Comparison of ENCODE assay signal across 14 cellular contexts in the genomic region with DNA sequence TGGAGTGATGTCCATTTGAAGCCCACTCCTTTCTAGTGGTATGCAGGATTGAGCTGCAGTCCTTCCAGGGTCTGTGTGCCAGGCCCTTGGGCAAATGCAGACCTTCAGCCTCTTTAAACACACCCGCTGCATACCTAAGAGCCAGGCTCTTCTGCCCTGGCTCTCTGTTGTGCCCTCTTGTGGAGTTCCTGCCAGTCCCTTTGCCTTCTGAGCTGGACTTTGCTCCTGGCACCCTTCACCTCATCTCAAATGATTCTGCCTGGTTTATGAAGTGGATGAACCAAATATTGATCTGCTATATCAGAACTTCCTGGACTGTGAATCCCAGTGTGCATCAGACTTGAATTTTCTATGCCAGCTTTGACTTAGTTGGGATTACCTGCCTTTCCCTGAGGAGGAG.
DNase-seq lines count a peak whose midpoint lies in the region; ATAC-seq and TF ChIP-seq lines count a peak whose summit lies in the region.
"Had no signal": no experiment of that assay in that cellular context is flagged by ENCODE, and none has a peak within 500 bp of the region (broad histone marks: within the 10 kb centered on the region; RNA-seq: fewer than 3 reads in every experiment).

No MANE protein-coding gene starts in this region.

- H2BK120ac ChIP-seq in neuronal stem cell (ENCODE audit: low read depth, low read length) = no peak overlapping the region

- H3K4me1 ChIP-seq in neuronal stem cell (ENCODE audit: control insufficient read depth in 2 of 2, insufficient read depth in 1 of 2, low read depth in 1 of 2, low read length in 2 of 2) (peaks cover 0 to 5% of the 10 kb centered on the region in 2 donors), right atrium auricular region (no peaks in the 10 kb centered on the region), gastroesophageal sphincter (no peaks in the 10 kb centered on the region)

- H4K8ac ChIP-seq in neuronal stem cell (ENCODE audit: low read depth, low read length) = no peak overlapping the region

- H3K4me2 ChIP-seq in neuronal stem cell (ENCODE audit: insufficient read depth, low read length, poor library complexity, severe bottlenecking) = no peak overlapping the region
- H3K4me2 ChIP-seq: BLaER1 treated with 17β-estradiol and CSF1 and Interleukin-3, amounts not matched to agents 10 nM and 100 nM had no signal

- no peak for TF ChIP-seq POLR2A in gastroesophageal sphincter (IDR thresholded peaks at IDR 0.05)

- no peaks in the 10 kb centered on the region for H3K27me3 ChIP-seq in neuronal stem cell (ENCODE audit: control insufficient read depth in 3 of 3, insufficient read depth in 3 of 3, low read depth in 1 of 3, low read length in 3 of 3)
- no peaks in the 10 kb centered on the region for H3K27me3 ChIP-seq in right atrium auricular region
- no peaks in the 10 kb centered on the region for H3K27me3 ChIP-seq in gastroesophageal sphincter
- H3K27me3 ChIP-seq: BLaER1 treated with 17β-estradiol and CSF1 and Interleukin-3, amounts not matched to agents 10 nM and 100 nM had no signal

- no peak overlapping the region for H3K4ac ChIP-seq in neuronal stem cell (ENCODE audit: low read length)

- WGBS in neuronal stem cell (ENCODE audit: extremely low coverage in 2 of 2, insufficient read length in 2 of 2, insufficient replicate concordance in 1 of 2), 2 donors = no CpG with 5 or more reads among the region's 1 CpG
- 86 to 100% methylated on average over 1 of the region's 1 CpG for WGBS in gastroesophageal sphincter (ENCODE audit: low coverage in 1 of 2), 2 donors

- H2BK5ac ChIP-seq in neuronal stem cell (ENCODE audit: low read length) = no peak overlapping the region

- no peak overlapping the region for H2AK5ac ChIP-seq in neuronal stem cell (ENCODE audit: low read depth, low read length)

- H3K79me1 ChIP-seq in neuronal stem cell (ENCODE audit: low read depth, low read length) = peaks cover 3% of the 10 kb centered on the region

- H3K27ac ChIP-seq in neuronal stem cell (replicated peaks; ENCODE audit: low read length) (no peak overlapping the region), right atrium auricular region (no peak overlapping the region), gastroesophageal sphincter (no peak overlapping the region)
- H3K27ac ChIP-seq: BLaER1 treated with 17β-estradiol and CSF1 and Interleukin-3, amounts not matched to agents 10 nM and 100 nM; GM23248 had no signal

- H3K18ac ChIP-seq in neuronal stem cell (ENCODE audit: low read length) = no peak overlapping the region

- TF ChIP-seq EP300 in gastroesophageal sphincter (IDR thresholded peaks at IDR 0.05) = no peak

- H3K4me3 ChIP-seq in neuronal stem cell (ENCODE audit: low read length in 2 of 2) (no peak overlapping the region), right atrium auricular region (no peak overlapping the region), gastroesophageal sphincter (no peak overlapping the region)
- H3K4me3 ChIP-seq: BLaER1 treated with 17β-estradiol and CSF1 and Interleukin-3, amounts not matched to agents 10 nM and 100 nM; GM12878; GM23248 had no signal

- no peak overlapping the region for H3K23ac ChIP-seq in neuronal stem cell (ENCODE audit: low read depth, low read length, poor library complexity)

- no peak overlapping the region for H3K9ac ChIP-seq in neuronal stem cell (ENCODE audit: low read depth, low read length, poor library complexity)
- H3K9ac ChIP-seq: BLaER1 treated with 17β-estradiol and CSF1 and Interleukin-3, amounts not matched to agents 10 nM and 100 nM; GM23248 had no signal

- no peak overlapping the region for H2BK12ac ChIP-seq in neuronal stem cell (ENCODE audit: low read length)

- ATAC-seq in left colon (peak; percentile 97), left ventricle myocardium superior (no peak), gastroesophageal sphincter (no peak)
- ATAC-seq: GM12878 had no signal

- H2BK15ac ChIP-seq in neuronal stem cell (ENCODE audit: low read length) = no peak overlapping the region

- intact Hi-C loops in left colon (cut with DNase I, micrococcal nuclease) (no loop called here), left ventricle myocardium superior (cut with micrococcal nuclease) (no loop called here)

- H3K36me3 ChIP-seq in neuronal stem cell (replicated peaks in 1 of 2; ENCODE audit: control insufficient read depth in 2 of 2, insufficient read depth in 2 of 2, low read length in 2 of 2) (peaks cover 0 to 2% of the 10 kb centered on the region in 2 donors), right atrium auricular region (no peaks in the 10 kb centered on the region), gastroesophageal sphincter (no peaks in the 10 kb centered on the region)
- H3K36me3 ChIP-seq: BLaER1 treated with 17β-estradiol and CSF1 and Interleukin-3, amounts not matched to agents 10 nM and 100 nM had no signal

- H2AFZ ChIP-seq in neuronal stem cell (ENCODE audit: low read length) = no peak overlapping the region
- H2AFZ ChIP-seq: GM23248 had no signal

- TF ChIP-seq CTCF in right atrium auricular region (IDR thresholded peaks at IDR 0.05) (no peak), gastroesophageal sphincter (IDR thresholded peaks at IDR 0.05) (no peak)

- peak overlapping the region; percentile 9 for H3K14ac ChIP-seq in neuronal stem cell (ENCODE audit: low read length)

- peaks cover 6% of the 10 kb centered on the region in 2 donors for H3K9me3 ChIP-seq in neuronal stem cell (replicated peaks in 1 of 2; ENCODE audit: control insufficient read depth in 2 of 2, insufficient read depth in 1 of 2, low read depth in 1 of 2, low read length in 2 of 2)
- no peaks in the 10 kb centered on the region for H3K9me3 ChIP-seq in right atrium auricular region
- H3K9me3 ChIP-seq in gastroesophageal sphincter = peaks cover 0 to 6% (median 0%) of the 10 kb centered on the region in 3 donors

- peak; percentile 29 for DNase-seq in DMS53 (lab: John Stamatoyannopoulos, UW)
- no peak for DNase-seq in DMS53 treated with DMSO at 0.1 percent for 48 hours (lab: John Stamatoyannopoulos, UW; ENCODE audit: unreplicated experiment)
- peak; percentile 43 for DNase-seq in left colon
- DNase-seq in neuronal stem cell (ENCODE audit: low spot score) = no peak
- DNase-seq in right atrium auricular region (ENCODE audit: low spot score) = no peak
- no peak for DNase-seq in left ventricle myocardium superior
- DNase-seq: 8988T; CD4-positive, CD25-positive, alpha-beta regulatory T cell; DMS79; GM23248; H7 had no signal

- no peak overlapping the region for H4K91ac ChIP-seq in neuronal stem cell (ENCODE audit: low read depth, low read length, poor library complexity)

Comparison
In these comparisons a context has a peak if more than half of its experiments do, and no peak if none do; other contexts are left out.
1. DNase-seq: peak in DMS53 (single experiment) and left colon (2 of 2); none in DMS53 treated with DMSO at 0.1 percent for 48 hours (single experiment), neuronal stem cell (single experiment), right atrium auricular region (single experiment) and left ventricle myocardium superior (single experiment).